ENCODE assay signal across 30 cellular contexts in the genomic region with DNA sequence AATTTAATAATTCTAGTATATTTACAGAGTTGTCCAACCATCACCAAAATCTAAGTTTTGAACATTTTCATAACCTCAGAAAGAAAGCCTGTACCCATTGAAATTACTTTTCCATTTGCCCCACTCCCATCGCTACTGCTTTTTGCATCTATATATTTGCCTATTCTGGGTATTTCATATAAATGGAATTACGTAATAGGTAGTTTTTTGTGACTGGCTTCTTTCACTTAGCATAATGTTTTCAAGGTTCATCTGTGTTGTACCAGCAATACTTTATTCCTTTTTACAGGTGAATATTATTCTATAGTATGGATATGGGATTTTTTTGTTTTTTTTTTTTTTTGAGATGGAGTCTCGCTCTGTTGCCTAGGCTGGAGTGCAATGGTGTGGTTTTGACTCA.
"Had no signal": no experiment of that assay in that cellular context is flagged by ENCODE, and none has a peak within 500 bp of the region (broad histone marks: within the 10 kb centered on the region; RNA-seq: fewer than 3 reads in every experiment).

No MANE protein-coding gene starts in this region.

- H3K36me3 Mint-ChIP-seq: natural killer cell had no signal

- H3K4me2 ChIP-seq: neural progenitor cell, smooth muscle cell had no signal

- H3K4me1 Mint-ChIP-seq: nephron; neural progenitor cell; stimulated activated memory B cell treated with anti-CD40 and anti-IgM and Interleukin-4, amounts not matched to agents 10 μg/mL and 1 μg/mL and 100 μg/mL, for 72 hours; stimulated activated naive CD8-positive, alpha-beta T cell treated with anti-CD3 and anti-CD28 coated beads, Interleukin-15, amount 100 ng/mL, for 72 hours had no signal

- H3K27ac Mint-ChIP-seq: naive thymus-derived CD4-positive, alpha-beta T cell; natural killer cell; nephron; neural progenitor cell; progenitor cell of endocrine pancreas; stimulated activated memory B cell treated with anti-CD40 and anti-IgM and Interleukin-4, amounts not matched to agents 10 μg/mL and 1 μg/mL and 100 μg/mL, for 72 hours; stimulated activated naive CD8-positive, alpha-beta T cell treated with anti-CD3 and anti-CD28 coated beads, Interleukin-15, amount 100 ng/mL, for 72 hours; type B pancreatic cell had no signal

- H3K9ac ChIP-seq: neural progenitor cell, parathyroid adenoma had no signal

- H3K79me2 ChIP-seq: parathyroid adenoma had no signal

- H3K27me3 Mint-ChIP-seq: naive thymus-derived CD4-positive, alpha-beta T cell; progenitor cell of endocrine pancreas; stimulated activated memory B cell treated with anti-CD40 and anti-IgM and Interleukin-4, amounts not matched to agents 10 μg/mL and 1 μg/mL and 100 μg/mL, for 72 hours; stimulated activated naive CD8-positive, alpha-beta T cell treated with anti-CD3 and anti-CD28 coated beads, Interleukin-15, amount 100 ng/mL, for 72 hours; type B pancreatic cell had no signal

- H3K27me3 ChIP-seq: neural progenitor cell, ovary, spleen, thyroid gland, transverse colon, upper lobe of right lung, uterus had no signal

- H3K4me3 Mint-ChIP-seq: naive thymus-derived CD4-positive, alpha-beta T cell; natural killer cell; nephron; neural progenitor cell; stimulated activated memory B cell treated with anti-CD40 and anti-IgM and Interleukin-4, amounts not matched to agents 10 μg/mL and 1 μg/mL and 100 μg/mL, for 72 hours; stimulated activated naive CD8-positive, alpha-beta T cell treated with anti-CD3 and anti-CD28 coated beads, Interleukin-15, amount 100 ng/mL, for 72 hours; type B pancreatic cell had no signal

- H3K9me3 ChIP-seq: ovary, psoas muscle, spleen, thoracic aorta, thyroid gland, transverse colon, upper lobe of right lung, uterus had no signal

- H3K4me3 ChIP-seq: neural progenitor cell, ovary, psoas muscle, skin epidermis, smooth muscle cell, spleen, thoracic aorta, thyroid gland, transverse colon, upper lobe of right lung, uterus had no signal

- H3K4me1 ChIP-seq: neural progenitor cell, parathyroid adenoma, psoas muscle, spleen, thyroid gland, transverse colon, upper lobe of right lung, uterus had no signal

- DNase-seq: naive thymus-derived CD4-positive, alpha-beta T cell; natural killer cell; occipital lobe; ovary; posterior cingulate gyrus; psoas muscle; right cardiac atrium; spleen; stimulated activated CD4-positive, alpha-beta T cell treated with anti-CD3 and anti-CD28 coated beads, Interleukin-12 subunit alpha, Interleukin-12 subunit beta, amount 100 ng/mL, for 4 hours; stimulated activated CD4-positive, alpha-beta T cell treated with anti-CD3 and anti-CD28 coated beads, Interleukin-1b, Interleukin-23, amount 100 ng/mL, for 48 hours; stimulated activated CD4-positive, alpha-beta T cell treated with anti-CD3 and anti-CD28 coated beads, Interleukin-4, amount 100 ng/mL, for 1 hour; stimulated activated CD4-positive, alpha-beta T cell treated with anti-CD3 and anti-CD28 coated beads, Interleukin-4, amount 100 ng/mL, for 4 hours; stimulated activated CD8-positive, alpha-beta memory T cell treated with anti-CD3 and anti-CD28 coated beads, Interleukin-4, amount 100 ng/mL, for 48 hours; stimulated activated naive CD4-positive, alpha-beta T cell; stimulated activated naive CD8-positive, alpha-beta T cell treated with anti-CD3 and anti-CD28 coated beads, Interleukin-15, amount 100 ng/mL, for 72 hours; stimulated activated naive CD8-positive, alpha-beta T cell treated with anti-CD3 and anti-CD28 coated beads, Interleukin-15, Interleukin-2, amounts not matched to agents 100 U/mL and 50 U/mL, for 24 hours; thyroid gland; transverse colon; upper lobe of right lung; uterus had no signal

- H2AFZ ChIP-seq: neural progenitor cell, parathyroid adenoma had no signal

- H3K9me3 Mint-ChIP-seq: natural killer cell; nephron; neural progenitor cell; stimulated activated memory B cell treated with anti-CD40 and anti-IgM and Interleukin-4, amounts not matched to agents 10 μg/mL and 1 μg/mL and 100 μg/mL, for 72 hours; stimulated activated naive CD8-positive, alpha-beta T cell treated with anti-CD3 and anti-CD28 coated beads, Interleukin-15, amount 100 ng/mL, for 72 hours; type B pancreatic cell had no signal

- H3K27ac ChIP-seq: neural progenitor cell, ovary, parathyroid adenoma, psoas muscle, skin epidermis, spleen, thoracic aorta, thyroid gland, transverse colon, upper lobe of right lung, uterus had no signal

- H3K36me3 ChIP-seq: ovary, thoracic aorta, thyroid gland, transverse colon, upper lobe of right lung, uterus had no signal

- ATAC-seq: naive thymus-derived CD4-positive, alpha-beta T cell; natural killer cell; psoas muscle; right cardiac atrium; sciatic nerve; stimulated activated memory B cell treated with anti-CD40 and anti-IgM and Interleukin-4, amounts not matched to agents 10 μg/mL and 1 μg/mL and 100 μg/mL, for 72 hours; stimulated activated naive CD8-positive, alpha-beta T cell treated with anti-CD3 and anti-CD28 coated beads, Interleukin-15, amount 100 ng/mL, for 72 hours; stimulated activated naive CD8-positive, alpha-beta T cell treated with anti-CD3 and anti-CD28 coated beads, Interleukin-15, Interleukin-2, amounts not matched to agents 100 U/mL and 50 U/mL, for 24 hours; upper lobe of right lung had no signal
